19 cellular contexts compared by ENCODE assay signal in the genomic region with DNA sequence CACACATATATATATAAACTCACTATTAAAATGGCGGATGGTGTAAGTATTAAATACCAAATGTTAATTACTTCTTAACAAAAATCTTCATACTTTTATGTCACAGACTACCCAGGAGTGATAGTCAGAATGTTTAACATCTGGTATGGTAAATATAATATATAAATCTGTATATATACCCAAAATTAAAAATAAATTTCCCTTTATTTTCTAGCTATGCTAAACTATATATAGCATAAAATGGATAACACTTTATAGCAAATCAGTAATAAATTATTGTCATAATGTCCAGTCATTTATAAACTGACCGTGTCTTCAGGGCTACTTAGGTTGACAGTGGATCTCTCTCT. TPM values are rescaled to one million over a fixed set of nuclear protein-coding genes. Genes with fewer than 3 reads are reported as not detected.
"Had no signal": no experiment of that assay in that cellular context is flagged by ENCODE, and none has a peak within 500 bp of the region (broad histone marks: within the 10 kb centered on the region; RNA-seq: fewer than 3 reads in every experiment).

No MANE protein-coding gene starts in this region.

- H3K36me3 Mint-ChIP-seq: activated naive CD8-positive, alpha-beta T cell; natural killer cell; stimulated activated naive B cell treated with anti-CD40 and anti-IgM and Interleukin-4, amounts not matched to agents 10 μg/mL and 1 μg/mL and 100 μg/mL, for 72 hours had no signal

- ATAC-seq: natural killer cell; stimulated activated naive B cell treated with anti-CD40 and anti-IgM and Interleukin-4, amounts not matched to agents 10 μg/mL and 1 μg/mL and 100 μg/mL, for 72 hours had no signal

- H3K79me2 ChIP-seq: parathyroid adenoma had no signal

- H3K27me3 ChIP-seq: neutrophil, tibial artery, vagina had no signal

- H3K27me3 Mint-ChIP-seq: activated naive CD8-positive, alpha-beta T cell had no signal

- H3K9me3 ChIP-seq: lower lobe of right lung, neutrophil, tibial artery, vagina had no signal

- H3K4me1 ChIP-seq: lower lobe of right lung, parathyroid adenoma had no signal

- H3K9me3 Mint-ChIP-seq: activated T-helper 1 cell treated with anti-CD3 and anti-CD28 coated beads, Interleukin-12 subunit alpha, Interleukin-12 subunit beta, Interleukin-2, Interleukin-4 antibody, amounts not matched to agents 30 ng/mL and 10 ng/mL and 1 ng/mL, durations not matched to agents 14 hours and 24 hours and 36 hours; natural killer cell; stimulated activated naive B cell treated with anti-CD40 and anti-IgM and Interleukin-4, amounts not matched to agents 10 μg/mL and 1 μg/mL and 100 μg/mL, for 72 hours had no signal

- H3K4me3 ChIP-seq: lower lobe of right lung, tibial artery, vagina had no signal

- FAIRE-seq: endothelial cell of umbilical vein had no signal

- H3K9ac ChIP-seq: parathyroid adenoma had no signal

- H3K27ac ChIP-seq: lower lobe of right lung, neutrophil, parathyroid adenoma, vagina had no signal

- H3K4me3 Mint-ChIP-seq: activated naive CD8-positive, alpha-beta T cell; activated T-helper 1 cell treated with anti-CD3 and anti-CD28 coated beads, Interleukin-12 subunit alpha, Interleukin-12 subunit beta, Interleukin-2, Interleukin-4 antibody, amounts not matched to agents 30 ng/mL and 10 ng/mL and 1 ng/mL, durations not matched to agents 14 hours and 24 hours and 36 hours; natural killer cell; stimulated activated naive B cell treated with anti-CD40 and anti-IgM and Interleukin-4, amounts not matched to agents 10 μg/mL and 1 μg/mL and 100 μg/mL, for 72 hours had no signal

- DNase-seq: activated CD4-positive, alpha-beta T cell treated with anti-CD3 and anti-CD28 coated beads, Interleukin-2, amount 50 U/mL, for 4 hours; activated gamma-delta T cell treated with Interleukin-2 at 50 U/mL for 16 hours; activated T-cell treated with anti-CD3 and anti-CD28 coated beads for 4 hours; effector CD4-positive, alpha-beta T cell; hippocampal formation; lower lobe of right lung; natural killer cell; stimulated activated naive B cell treated with anti-CD40 and anti-IgM and Interleukin-4, amounts not matched to agents 10 μg/mL and 1 μg/mL and 100 μg/mL, for 72 hours; substantia nigra; T-helper 2 cell; tibial artery had no signal

- H3K36me3 ChIP-seq: lower lobe of right lung, neutrophil, tibial artery, vagina had no signal

- H3K27ac Mint-ChIP-seq: activated naive CD8-positive, alpha-beta T cell; activated T-helper 1 cell treated with anti-CD3 and anti-CD28 coated beads, Interleukin-12 subunit alpha, Interleukin-12 subunit beta, Interleukin-2, Interleukin-4 antibody, amounts not matched to agents 30 ng/mL and 10 ng/mL and 1 ng/mL, durations not matched to agents 14 hours and 24 hours and 36 hours; natural killer cell; stimulated activated naive B cell treated with anti-CD40 and anti-IgM and Interleukin-4, amounts not matched to agents 10 μg/mL and 1 μg/mL and 100 μg/mL, for 72 hours had no signal

RNA-seq across cellular contexts. Expression of gene GSTA2, which starts 37.1 kb away (rescaled TPM):
- total RNA-seq: activated T-helper 1 cell treated with anti-CD3 and anti-CD28 coated beads, Interleukin-12 subunit alpha, Interleukin-12 subunit beta, Interleukin-2, Interleukin-4 antibody, amounts not matched to agents 30 ng/mL and 10 ng/mL and 1 ng/mL, durations not matched to agents 14 hours and 24 hours and 36 hours; cerebellum; endothelial cell of umbilical vein; mesenteric fat pad; natural killer cell; vagina had no signal
- polyA plus RNA-seq: endothelial cell of umbilical vein had no signal
